In the genomic region with DNA sequence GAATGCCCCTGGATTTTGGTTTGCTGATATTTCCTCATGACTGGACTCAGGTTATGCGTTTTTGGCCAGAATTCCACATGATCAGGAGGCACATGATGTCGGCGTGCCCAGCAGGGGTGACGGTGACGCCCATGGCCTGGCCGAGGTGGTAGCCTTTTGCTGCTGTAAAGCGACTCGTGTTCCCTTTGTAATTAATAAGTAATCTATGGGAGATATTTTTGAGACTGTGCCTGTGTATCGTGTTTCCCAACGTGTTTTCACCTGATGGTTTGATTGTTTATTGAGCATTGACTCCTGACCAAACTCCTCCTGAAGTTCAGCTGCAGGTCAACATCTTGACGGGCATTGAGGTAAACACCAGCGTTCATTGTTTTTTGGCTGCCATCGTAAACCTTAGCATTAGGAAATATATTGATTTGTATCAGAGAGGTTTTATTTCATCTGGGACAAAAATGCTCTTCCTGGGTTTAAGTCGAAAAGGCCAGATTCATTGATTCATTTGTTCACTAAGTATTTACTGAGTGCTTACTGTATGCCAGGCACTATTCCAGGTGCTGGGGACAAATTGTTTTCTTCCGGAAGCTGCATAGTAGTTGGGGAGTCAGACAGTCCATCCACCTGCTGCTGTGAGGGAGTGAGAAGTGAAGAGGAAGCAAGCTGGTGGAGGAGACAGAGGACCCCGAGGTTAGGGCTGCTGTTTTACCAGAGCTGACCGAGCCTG, we compare ENCODE assay signal across 1 cellular context.
A peak's percentile ranks its signal among the peaks of the same experiment; 100 is the strongest.
TF ChIP-seq lines count a peak whose summit lies in the region.

No MANE protein-coding gene starts in this region.

TF ChIP-seq in liver, 16 proteins besides CTCF, POLR2A, EP300 and RAD21:
- TF ChIP-seq HNF4G (IDR thresholded peaks at IDR 0.05) (no peak), RXRA (IDR thresholded peaks at IDR 0.05) (peak; percentile 97), JUND (IDR thresholded peaks at IDR 0.05) (peak; percentile 41 to 69), NR2F2 (IDR thresholded peaks at IDR 0.05) (peak; percentile 67), SP1 (IDR thresholded peaks at IDR 0.05) (peak; percentile 93), FOXA1 (IDR thresholded peaks at IDR 0.05) (peak; percentile 78), TAF1 (conservative IDR thresholded peaks at IDR 0.05) (peak; percentile 75), GABPA (IDR thresholded peaks at IDR 0.05 in 1 of 2, conservative IDR thresholded peaks at IDR 0.05 in 1 of 2) (peak in 1 of 2 donors; percentile 47), FOXA2 (IDR thresholded peaks at IDR 0.05) (peak; percentile 86), EGR1 (IDR thresholded peaks at IDR 0.05; ENCODE audit: low read depth in 2 of 2) (peak in 1 of 2 donors; percentile 52), YY1 (IDR thresholded peaks at IDR 0.05) (peak; percentile 90), HNF4A (conservative IDR thresholded peaks at IDR 0.05) (peak; percentile 79 to 85)
- TF ChIP-seq, protein P1, sequence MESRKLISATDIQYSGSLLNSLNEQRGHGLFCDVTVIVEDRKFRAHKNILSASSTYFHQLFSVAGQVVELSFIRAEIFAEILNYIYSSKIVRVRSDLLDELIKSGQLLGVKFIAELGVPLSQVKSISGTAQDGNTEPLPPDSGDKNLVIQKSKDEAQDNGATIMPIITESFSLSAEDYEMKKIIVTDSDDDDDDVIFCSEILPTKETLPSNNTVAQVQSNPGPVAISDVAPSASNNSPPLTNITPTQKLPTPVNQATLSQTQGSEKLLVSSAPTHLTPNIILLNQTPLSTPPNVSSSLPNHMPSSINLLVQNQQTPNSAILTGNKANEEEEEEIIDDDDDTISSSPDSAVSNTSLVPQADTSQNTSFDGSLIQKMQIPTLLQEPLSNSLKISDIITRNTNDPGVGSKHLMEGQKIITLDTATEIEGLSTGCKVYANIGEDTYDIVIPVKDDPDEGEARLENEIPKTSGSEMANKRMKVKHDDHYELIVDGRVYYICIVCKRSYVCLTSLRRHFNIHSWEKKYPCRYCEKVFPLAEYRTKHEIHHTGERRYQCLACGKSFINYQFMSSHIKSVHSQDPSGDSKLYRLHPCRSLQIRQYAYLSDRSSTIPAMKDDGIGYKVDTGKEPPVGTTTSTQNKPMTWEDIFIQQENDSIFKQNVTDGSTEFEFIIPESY (IDR thresholded peaks at IDR 0.05): peak; percentile 81
- TF ChIP-seq, protein P2, sequence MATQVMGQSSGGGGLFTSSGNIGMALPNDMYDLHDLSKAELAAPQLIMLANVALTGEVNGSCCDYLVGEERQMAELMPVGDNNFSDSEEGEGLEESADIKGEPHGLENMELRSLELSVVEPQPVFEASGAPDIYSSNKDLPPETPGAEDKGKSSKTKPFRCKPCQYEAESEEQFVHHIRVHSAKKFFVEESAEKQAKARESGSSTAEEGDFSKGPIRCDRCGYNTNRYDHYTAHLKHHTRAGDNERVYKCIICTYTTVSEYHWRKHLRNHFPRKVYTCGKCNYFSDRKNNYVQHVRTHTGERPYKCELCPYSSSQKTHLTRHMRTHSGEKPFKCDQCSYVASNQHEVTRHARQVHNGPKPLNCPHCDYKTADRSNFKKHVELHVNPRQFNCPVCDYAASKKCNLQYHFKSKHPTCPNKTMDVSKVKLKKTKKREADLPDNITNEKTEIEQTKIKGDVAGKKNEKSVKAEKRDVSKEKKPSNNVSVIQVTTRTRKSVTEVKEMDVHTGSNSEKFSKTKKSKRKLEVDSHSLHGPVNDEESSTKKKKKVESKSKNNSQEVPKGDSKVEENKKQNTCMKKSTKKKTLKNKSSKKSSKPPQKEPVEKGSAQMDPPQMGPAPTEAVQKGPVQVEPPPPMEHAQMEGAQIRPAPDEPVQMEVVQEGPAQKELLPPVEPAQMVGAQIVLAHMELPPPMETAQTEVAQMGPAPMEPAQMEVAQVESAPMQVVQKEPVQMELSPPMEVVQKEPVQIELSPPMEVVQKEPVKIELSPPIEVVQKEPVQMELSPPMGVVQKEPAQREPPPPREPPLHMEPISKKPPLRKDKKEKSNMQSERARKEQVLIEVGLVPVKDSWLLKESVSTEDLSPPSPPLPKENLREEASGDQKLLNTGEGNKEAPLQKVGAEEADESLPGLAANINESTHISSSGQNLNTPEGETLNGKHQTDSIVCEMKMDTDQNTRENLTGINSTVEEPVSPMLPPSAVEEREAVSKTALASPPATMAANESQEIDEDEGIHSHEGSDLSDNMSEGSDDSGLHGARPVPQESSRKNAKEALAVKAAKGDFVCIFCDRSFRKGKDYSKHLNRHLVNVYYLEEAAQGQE (IDR thresholded peaks at IDR 0.05): peak; percentile 58
- TF ChIP-seq, protein P3, sequence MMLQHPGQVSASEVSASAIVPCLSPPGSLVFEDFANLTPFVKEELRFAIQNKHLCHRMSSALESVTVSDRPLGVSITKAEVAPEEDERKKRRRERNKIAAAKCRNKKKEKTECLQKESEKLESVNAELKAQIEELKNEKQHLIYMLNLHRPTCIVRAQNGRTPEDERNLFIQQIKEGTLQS (IDR thresholded peaks at IDR 0.05): peak; percentile 41
- TF ChIP-seq, protein P4, sequence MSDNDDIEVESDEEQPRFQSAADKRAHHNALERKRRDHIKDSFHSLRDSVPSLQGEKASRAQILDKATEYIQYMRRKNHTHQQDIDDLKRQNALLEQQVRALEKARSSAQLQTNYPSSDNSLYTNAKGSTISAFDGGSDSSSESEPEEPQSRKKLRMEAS (IDR thresholded peaks at IDR 0.05): peak; percentile 88
TF ChIP-seq in liver: peak in this region for 15.
